Comparison of ENCODE assay signal across 24 cellular contexts in the genomic region with DNA sequence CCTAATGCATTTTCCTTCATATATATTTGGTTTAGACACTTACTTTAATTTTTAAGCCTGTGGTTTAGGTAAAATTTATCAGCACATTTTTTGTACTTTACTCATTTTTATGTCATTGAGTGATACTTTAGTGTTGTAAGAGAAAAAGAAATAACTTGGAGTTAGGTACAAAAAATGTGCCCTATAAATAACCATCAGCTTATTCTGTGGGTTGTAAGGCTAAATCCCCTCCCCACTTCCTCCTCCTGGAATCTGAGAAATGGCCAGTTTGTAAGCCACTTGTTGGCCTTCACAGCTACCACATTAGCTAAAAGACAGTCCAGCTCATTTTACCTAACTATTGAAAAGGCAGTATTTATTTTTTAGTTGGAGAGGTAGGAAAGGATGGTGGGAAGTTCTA.
"Had no signal": no experiment of that assay in that cellular context is flagged by ENCODE, and none has a peak within 500 bp of the region (broad histone marks: within the 10 kb centered on the region; RNA-seq: fewer than 3 reads in every experiment).

No MANE protein-coding gene starts in this region.

- DNase-seq: activated CD4-positive, alpha-beta T cell treated with anti-CD3 and anti-CD28 coated beads, Interleukin-2, amount 10 ng/mL, durations not matched to agents 7 days and 5 days; activated CD4-positive, CD25-positive, alpha-beta regulatory T cell treated with anti-CD3 and anti-CD28 coated beads, Interleukin-2, amount 50 U/mL, for 72 hours; activated CD8-positive, alpha-beta memory T cell treated with anti-CD3 and anti-CD28 coated beads, Interleukin-2, amount 10 ng/mL, durations not matched to agents 7 days and 5 days; activated CD8-positive, alpha-beta T cell treated with anti-CD3 and anti-CD28 coated beads for 36 hours; activated effector memory CD4-positive, alpha-beta T cell treated with anti-CD3 and anti-CD28 coated beads, Interleukin-2, amount 50 U/mL, for 16 hours; activated naive CD4-positive, alpha-beta T cell treated with anti-CD3 and anti-CD28 coated beads, Interleukin-2, amount 10 ng/mL, durations not matched to agents 7 days and 5 days; activated T-cell treated with anti-CD3 and anti-CD28 coated beads for 4 hours; amygdala; body of pancreas; dermis blood vessel endothelial cell; effector CD8-positive, alpha-beta T cell; foreskin melanocyte; glutamatergic neuron; immature natural killer cell; kidney glomerular epithelial cell; nucleus accumbens; stimulated activated CD4-positive, alpha-beta T cell treated with anti-CD3 and anti-CD28 coated beads, Interleukin-4, amount 100 ng/mL, for 24 hours; stimulated activated naive CD8-positive, alpha-beta T cell treated with anti-CD3 and anti-CD28 coated beads, Interleukin-15, Interleukin-2, amounts not matched to agents 100 U/mL and 50 U/mL, for 24 hours; T-helper 1 cell; WERI-Rb-1 had no signal

- H3K9me3 Mint-ChIP-seq: activated CD4-positive, alpha-beta T cell treated with anti-CD3 and anti-CD28 coated beads, Interleukin-2, amount 10 ng/mL, durations not matched to agents 7 days and 5 days had no signal

- ATAC-seq: activated CD8-positive, alpha-beta memory T cell treated with anti-CD3 and anti-CD28 coated beads, Interleukin-2, amount 10 ng/mL, durations not matched to agents 7 days and 5 days; activated CD8-positive, alpha-beta T cell treated with anti-CD3 and anti-CD28 coated beads for 36 hours; body of pancreas; natural killer cell treated with Interleukin-12 subunit alpha and Interleukin-12 subunit beta and Interleukin-15 and Interleukin-18, amount 100 ng/mL, for 72 hours; stimulated activated naive CD8-positive, alpha-beta T cell treated with anti-CD3 and anti-CD28 coated beads, Interleukin-15, Interleukin-2, amounts not matched to agents 100 U/mL and 50 U/mL, for 24 hours had no signal

- H3K4me1 ChIP-seq: body of pancreas, upper lobe of left lung had no signal

- H3K36me3 Mint-ChIP-seq: activated CD8-positive, alpha-beta memory T cell treated with anti-CD3 and anti-CD28 coated beads, Interleukin-2, amount 10 ng/mL, durations not matched to agents 7 days and 5 days; activated naive CD4-positive, alpha-beta T cell treated with anti-CD3 and anti-CD28 coated beads, Interleukin-2, amount 10 ng/mL, durations not matched to agents 7 days and 5 days; immature natural killer cell; natural killer cell treated with Interleukin-12 subunit alpha and Interleukin-12 subunit beta and Interleukin-15 and Interleukin-18, amount 100 ng/mL, for 72 hours had no signal

- H3K27ac Mint-ChIP-seq: activated CD4-positive, alpha-beta T cell treated with anti-CD3 and anti-CD28 coated beads, Interleukin-2, amount 10 ng/mL, durations not matched to agents 7 days and 5 days; activated CD8-positive, alpha-beta memory T cell treated with anti-CD3 and anti-CD28 coated beads, Interleukin-2, amount 10 ng/mL, durations not matched to agents 7 days and 5 days; activated CD8-positive, alpha-beta T cell treated with anti-CD3 and anti-CD28 coated beads for 36 hours; activated naive CD4-positive, alpha-beta T cell treated with anti-CD3 and anti-CD28 coated beads, Interleukin-2, amount 10 ng/mL, durations not matched to agents 7 days and 5 days; immature natural killer cell; natural killer cell treated with Interleukin-12 subunit alpha and Interleukin-12 subunit beta and Interleukin-15 and Interleukin-18, amount 100 ng/mL, for 72 hours had no signal

- H3K27me3 Mint-ChIP-seq: activated CD4-positive, alpha-beta T cell treated with anti-CD3 and anti-CD28 coated beads, Interleukin-2, amount 10 ng/mL, durations not matched to agents 7 days and 5 days; activated CD8-positive, alpha-beta memory T cell treated with anti-CD3 and anti-CD28 coated beads, Interleukin-2, amount 10 ng/mL, durations not matched to agents 7 days and 5 days; activated CD8-positive, alpha-beta T cell treated with anti-CD3 and anti-CD28 coated beads for 36 hours; activated naive CD4-positive, alpha-beta T cell treated with anti-CD3 and anti-CD28 coated beads, Interleukin-2, amount 10 ng/mL, durations not matched to agents 7 days and 5 days; natural killer cell treated with Interleukin-12 subunit alpha and Interleukin-12 subunit beta and Interleukin-15 and Interleukin-18, amount 100 ng/mL, for 72 hours had no signal

- H3K36me3 ChIP-seq: cardiac muscle cell, upper lobe of left lung, WERI-Rb-1 had no signal

- H3K27me3 ChIP-seq: body of pancreas, cardiac muscle cell, hepatocyte, upper lobe of left lung had no signal

- H3K4me3 Mint-ChIP-seq: activated CD4-positive, alpha-beta T cell treated with anti-CD3 and anti-CD28 coated beads, Interleukin-2, amount 10 ng/mL, durations not matched to agents 7 days and 5 days; activated CD8-positive, alpha-beta memory T cell treated with anti-CD3 and anti-CD28 coated beads, Interleukin-2, amount 10 ng/mL, durations not matched to agents 7 days and 5 days; activated CD8-positive, alpha-beta T cell treated with anti-CD3 and anti-CD28 coated beads for 36 hours; activated naive CD4-positive, alpha-beta T cell treated with anti-CD3 and anti-CD28 coated beads, Interleukin-2, amount 10 ng/mL, durations not matched to agents 7 days and 5 days; immature natural killer cell; natural killer cell treated with Interleukin-12 subunit alpha and Interleukin-12 subunit beta and Interleukin-15 and Interleukin-18, amount 100 ng/mL, for 72 hours had no signal

- H3K4me1 Mint-ChIP-seq: activated CD4-positive, alpha-beta T cell treated with anti-CD3 and anti-CD28 coated beads, Interleukin-2, amount 10 ng/mL, durations not matched to agents 7 days and 5 days; activated CD8-positive, alpha-beta memory T cell treated with anti-CD3 and anti-CD28 coated beads, Interleukin-2, amount 10 ng/mL, durations not matched to agents 7 days and 5 days; activated naive CD4-positive, alpha-beta T cell treated with anti-CD3 and anti-CD28 coated beads, Interleukin-2, amount 10 ng/mL, durations not matched to agents 7 days and 5 days; immature natural killer cell had no signal

- H3K9me3 ChIP-seq: body of pancreas, upper lobe of left lung had no signal

- H3K4me3 ChIP-seq: body of pancreas, cardiac muscle cell, hepatocyte, upper lobe of left lung had no signal

- H3K27ac ChIP-seq: body of pancreas, cardiac muscle cell, hepatocyte, upper lobe of left lung, WERI-Rb-1 had no signal
